In genomic region chr2:140200764-140201163, GRCh38 we compare ENCODE assay signal across 20 cellular contexts.
"Had no signal": no experiment of that assay in that cellular context is flagged by ENCODE, and none has a peak within 500 bp of the region (broad histone marks: within the 10 kb centered on the region; RNA-seq: fewer than 3 reads in every experiment).

No MANE protein-coding gene starts in this region.

- ATAC-seq: gastroesophageal sphincter; left lobe of liver; naive thymus-derived CD4-positive, alpha-beta T cell; psoas muscle; right lobe of liver; stimulated activated memory B cell treated with anti-CD40 and anti-IgM and Interleukin-4, amounts not matched to agents 10 μg/mL and 1 μg/mL and 100 μg/mL, for 72 hours had no signal

- H3K79me2 ChIP-seq: parathyroid adenoma had no signal

- H3K9me3 ChIP-seq: esophagus squamous epithelium, psoas muscle, right lobe of liver, tibial artery, upper lobe of left lung, uterus had no signal

- H3K36me3 ChIP-seq: esophagus squamous epithelium, gastroesophageal sphincter, right lobe of liver, tibial artery, upper lobe of left lung, uterus had no signal

- H2AFZ ChIP-seq: parathyroid adenoma had no signal

- H3K9ac ChIP-seq: parathyroid adenoma had no signal

- DNase-seq: esophagus squamous epithelium; foreskin fibroblast; glutamatergic neuron; islet precursor cell; mammary epithelial cell; naive thymus-derived CD4-positive, alpha-beta T cell; nephron progenitor cell; psoas muscle; retina; right lobe of liver; stimulated activated CD4-positive, alpha-beta T cell treated with anti-CD3 and anti-CD28 coated beads, Interleukin-15, amount 100 ng/mL, for 24 hours; stimulated activated CD4-positive, alpha-beta T cell treated with anti-CD3 and anti-CD28 coated beads, Interleukin-1b, Interleukin-23, amount 100 ng/mL, for 48 hours; stimulated activated CD4-positive, alpha-beta T cell treated with anti-CD3 and anti-CD28 coated beads, Interleukin-4, amount 100 ng/mL, for 24 hours; tibial artery; upper lobe of left lung; uterus had no signal

- H3K27me3 ChIP-seq: esophagus squamous epithelium, gastroesophageal sphincter, right lobe of liver, tibial artery, upper lobe of left lung, uterus had no signal

- H3K4me1 ChIP-seq: esophagus squamous epithelium, gastroesophageal sphincter, parathyroid adenoma, psoas muscle, right lobe of liver, tibial artery, upper lobe of left lung, uterus had no signal

- H3K4me3 ChIP-seq: esophagus squamous epithelium, gastroesophageal sphincter, psoas muscle, right lobe of liver, tibial artery, upper lobe of left lung, uterus had no signal

- H3K27ac ChIP-seq: esophagus squamous epithelium, gastroesophageal sphincter, parathyroid adenoma, psoas muscle, right lobe of liver, tibial artery, upper lobe of left lung, uterus had no signal
